ENCODE assay signal across 8 cellular contexts in the genomic region with DNA sequence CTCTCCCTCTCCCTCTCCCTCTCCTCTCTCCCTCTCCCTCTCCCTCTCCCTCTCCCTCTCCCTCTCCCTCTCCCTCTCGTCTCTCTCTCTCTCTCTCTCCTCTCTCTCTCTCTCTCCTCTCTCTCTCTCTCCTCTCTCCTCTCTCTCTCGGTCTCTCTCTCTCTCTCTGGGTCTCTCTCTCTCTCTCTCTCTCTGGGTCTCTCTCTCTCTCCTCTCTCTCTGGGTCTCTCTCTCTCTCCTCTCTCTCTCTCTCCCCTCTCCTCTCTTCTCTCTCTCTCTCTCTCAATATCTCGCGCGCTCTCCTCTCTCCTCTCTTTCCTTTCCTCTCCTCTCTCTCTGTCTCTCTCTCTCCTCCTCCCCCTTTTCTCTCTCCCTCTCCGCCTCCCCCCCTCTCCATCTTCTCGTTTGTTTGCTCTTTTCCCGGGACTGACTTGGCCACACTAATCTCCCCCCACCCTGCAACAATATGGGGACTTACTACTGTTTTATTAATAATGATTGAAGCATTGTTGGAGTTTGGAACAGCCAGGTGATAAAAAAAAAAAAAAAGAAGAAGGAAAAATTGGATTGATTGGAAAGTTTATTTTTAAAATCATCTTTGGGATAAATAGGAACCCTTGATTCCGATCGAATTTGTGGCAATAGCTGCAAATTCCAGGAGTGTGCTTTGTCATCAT. TPM values are rescaled to one million over a fixed set of nuclear protein-coding genes. Genes with fewer than 3 reads are reported as not detected.
DNase-seq lines count a peak whose midpoint lies in the region; ATAC-seq and TF ChIP-seq lines count a peak whose summit lies in the region.

No MANE protein-coding gene starts in this region.

- TF ChIP-seq CTCF in cardiac muscle cell (IDR thresholded peaks at IDR 0.05; ENCODE audit: low read depth, low read length), result no peak
- TF ChIP-seq CTCF in heart right ventricle (IDR thresholded peaks at IDR 0.05), result no peak
- no peak for TF ChIP-seq CTCF in upper lobe of right lung (IDR thresholded peaks at IDR 0.05)
- no peak for TF ChIP-seq CTCF in mucosa of descending colon (IDR thresholded peaks at IDR 0.05)

- WGBS in heart right ventricle, 2 donors, result 3 to 4% methylated on average over 9 of the region's 10 CpGs

- H3K36me3 ChIP-seq in cardiac muscle cell (no peaks in the 10 kb centered on the region), heart right ventricle (no peaks in the 10 kb centered on the region), upper lobe of right lung (no peaks in the 10 kb centered on the region), mucosa of descending colon (ENCODE audit: low read depth) (no peaks in the 10 kb centered on the region)
- H3K36me3 ChIP-seq in effector memory CD4-positive, alpha-beta T cell (ENCODE audit: control insufficient read depth, insufficient read depth, low read length), result no peaks in the 10 kb centered on the region

- in situ Hi-C loops in SK-MEL-5 (cut with HindIII; ENCODE audit: low pct_unique_long_range_greater_than_20kb, low sequenced_read_pairs), result no loop called here

- peaks cover 97% of the 10 kb centered on the region for H3K27me3 ChIP-seq in cardiac muscle cell
- H3K27me3 ChIP-seq in heart right ventricle, result peaks cover 3 to 89% (median 84%) of the 10 kb centered on the region in 7 donors
- H3K27me3 ChIP-seq in upper lobe of right lung, result peaks cover 64% of the 10 kb centered on the region
- H3K27me3 ChIP-seq in effector memory CD4-positive, alpha-beta T cell (replicated peaks; ENCODE audit: control insufficient read depth, insufficient read depth, low read length, poor library complexity, severe bottlenecking), result peaks cover 79% of the 10 kb centered on the region

- DNase-seq in cardiac muscle cell (ENCODE audit: low read depth in 1 of 2, low spot score in 1 of 2) (peak in 1 of 2 donors; percentile 85), heart right ventricle (no peak), SK-MEL-5 (ENCODE audit: low read depth, low spot score) (peak; percentile 43), foreskin melanocyte (peak; percentile 59), upper lobe of right lung (no peak), mucosa of descending colon (no peak)
- no peak for DNase-seq in activated CD4-positive, alpha-beta T cell treated with anti-CD3 and anti-CD28 coated beads, Interleukin-2, amount 50 U/mL, for 1 hour
- DNase-seq in effector memory CD4-positive, alpha-beta T cell, result no peak

- intact Hi-C loops in heart right ventricle (cut with DNase I) (loop anchor here in 7 of 10 donors (1.0 to 10.0 kb wide), 6 partner anchors 219 to 1113 kb away; no protein-coding TSS in a partner anchor), upper lobe of right lung (cut with DNase I) (loop anchor here (10.0 kb wide), 1 partner anchor 213 kb away; no protein-coding TSS in a partner anchor), mucosa of descending colon (cut with DNase I, micrococcal nuclease) (loop anchor here in 1 of 2 donors (2.0 kb wide), 1 partner anchor 219 kb away; no protein-coding TSS in a partner anchor)

- ATAC-seq in heart right ventricle (no peak), upper lobe of right lung (no peak), mucosa of descending colon (no peak)

- H3K4me3 ChIP-seq in cardiac muscle cell, result peak overlapping the region; percentile 21
- peak overlapping the region in 2 of 10 donors; percentile 64 for H3K4me3 ChIP-seq in heart right ventricle
- H3K4me3 ChIP-seq in upper lobe of right lung, result peak overlapping the region; percentile 56
- H3K4me3 ChIP-seq in effector memory CD4-positive, alpha-beta T cell (ENCODE audit: insufficient read depth, low read depth, low read length, poor library complexity, severe bottlenecking), result no peak overlapping the region
- H3K4me3 ChIP-seq in mucosa of descending colon, result no peak overlapping the region

- peaks cover 13% of the 10 kb centered on the region for H3K4me1 ChIP-seq in cardiac muscle cell (ENCODE audit: low read depth)
- peaks cover 6 to 59% (median 41%) of the 10 kb centered on the region in 9 donors for H3K4me1 ChIP-seq in heart right ventricle
- peaks cover 26% of the 10 kb centered on the region for H3K4me1 ChIP-seq in upper lobe of right lung
- peaks cover 50% of the 10 kb centered on the region for H3K4me1 ChIP-seq in effector memory CD4-positive, alpha-beta T cell (ENCODE audit: control insufficient read depth, insufficient read depth, low read length, poor library complexity, severe bottlenecking)
- peaks cover 33% of the 10 kb centered on the region for H3K4me1 ChIP-seq in mucosa of descending colon (ENCODE audit: low read depth)

- H3K27ac ChIP-seq in cardiac muscle cell, result no peak overlapping the region
- no peak overlapping the region for H3K27ac ChIP-seq in heart right ventricle
- peak overlapping the region; percentile 42 for H3K27ac ChIP-seq in upper lobe of right lung
- H3K27ac ChIP-seq in effector memory CD4-positive, alpha-beta T cell (ENCODE audit: insufficient read depth, low read length, poor library complexity, severe bottlenecking), result no peak overlapping the region

- H3K9me3 ChIP-seq in cardiac muscle cell (ENCODE audit: low read depth), result no peaks in the 10 kb centered on the region
- H3K9me3 ChIP-seq in heart right ventricle, result no peaks in the 10 kb centered on the region
- H3K9me3 ChIP-seq in upper lobe of right lung, result no peaks in the 10 kb centered on the region
- H3K9me3 ChIP-seq in effector memory CD4-positive, alpha-beta T cell (ENCODE audit: control insufficient read depth, low read length), result no peaks in the 10 kb centered on the region
- no peaks in the 10 kb centered on the region for H3K9me3 ChIP-seq in mucosa of descending colon

RNA-seq across cellular contexts. Expression of gene NR2F1-AS1, which starts 0.9 kb away (rescaled TPM):
- total RNA-seq in cardiac muscle cell (0.25 and 0.45 TPM in 2 replicates), heart right ventricle (under 1 TPM in 9 of 10 donors, not detected in 1; 0.44 to 0.87 (median 0.59) TPM), upper lobe of right lung (16.2 TPM), mucosa of descending colon (1 to 10 TPM; 1.5 to 5.7 (median 2.2) TPM)
- polyA plus RNA-seq in cardiac muscle cell (0.21 and 0.49 TPM in 2 replicates), heart right ventricle (1 to 10 TPM in 1 of 2 donors, under 1 TPM in 1; 0.41 to 2.9 TPM)
- total RNA-seq in SK-MEL-5 (2014; rRNA removed; shearing (Covaris generic)), result 0.11 TPM in 1 of 2 replicates, not detected in the other
- 0.05 and 0.14 TPM in 2 replicates for polyA plus RNA-seq in SK-MEL-5 (2015; cell fraction: cytosol; rRNA removed)
- not detected in 2 replicates for polyA plus RNA-seq in SK-MEL-5 (2015; cell fraction: nucleus; rRNA removed)

RNA-seq across cellular contexts. Expression of gene NR2F1, which starts 1.1 kb away (rescaled TPM):
- total RNA-seq in cardiac muscle cell (1.3 and 1.5 TPM in 2 replicates), heart right ventricle (1 to 10 TPM in 4 of 10 donors, under 1 TPM in 6; 0.27 to 2.4 (median 0.92) TPM), upper lobe of right lung (83.2 TPM), mucosa of descending colon (1 to 10 TPM; 2.3 to 9.1 (median 6.2) TPM)
- polyA plus RNA-seq in cardiac muscle cell (0.13 and 0.32 TPM in 2 replicates), heart right ventricle (1 to 10 TPM in 1 of 2 donors, under 1 TPM in 1; 0.44 to 1.1 TPM)
- 0.48 and 0.53 TPM in 2 replicates for total RNA-seq in SK-MEL-5 (2014; rRNA removed; shearing (Covaris generic))
- 1.6 and 4.7 TPM in 2 replicates for polyA plus RNA-seq in SK-MEL-5 (2015; cell fraction: cytosol; rRNA removed)
- polyA plus RNA-seq in SK-MEL-5 (2015; cell fraction: nucleus; rRNA removed), result 0.30 and 6.6 TPM in 2 replicates

Comparison
In these comparisons a context has a peak if more than half of its experiments do, and no peak if none do; other contexts are left out.
1. DNase-seq: peak in SK-MEL-5 (single experiment) and foreskin melanocyte (single experiment); none in heart right ventricle (0 of 2), upper lobe of right lung (single experiment), activated CD4-positive, alpha-beta T cell treated with anti-CD3 and anti-CD28 coated beads, Interleukin-2, amount 50 U/mL, for 1 hour (single experiment), effector memory CD4-positive, alpha-beta T cell (0 of 3) and mucosa of descending colon (0 of 3).
2. H3K4me3 ChIP-seq: peak in cardiac muscle cell (single experiment) and upper lobe of right lung (single experiment); none in effector memory CD4-positive, alpha-beta T cell (single experiment) and mucosa of descending colon (single experiment).